Comparison of ENCODE assay signal across 14 cellular contexts in genomic region chr4:64784125-64784524, GRCh38.
DNase-seq lines count a peak whose midpoint lies in the region; TF ChIP-seq lines count a peak whose summit lies in the region.
"Had no signal": no experiment of that assay in that cellular context is flagged by ENCODE, and none has a peak within 500 bp of the region (broad histone marks: within the 10 kb centered on the region; RNA-seq: fewer than 3 reads in every experiment).

No MANE protein-coding gene starts in this region.

- no peaks in the 10 kb centered on the region for H3K27me3 Mint-ChIP-seq in nephron progenitor cell (ENCODE audit: low read depth, poor library complexity)
- H3K27me3 Mint-ChIP-seq: IgD-negative memory B cell had no signal

- H3K4me3 ChIP-seq in choroid plexus epithelial cell (ENCODE audit: low read depth, low read length) = no peak overlapping the region
- H3K4me3 ChIP-seq: coronary artery, gastrocnemius medialis had no signal

- H3K4me3 Mint-ChIP-seq in nephron progenitor cell = no peak overlapping the region
- H3K4me3 Mint-ChIP-seq: IgD-negative memory B cell had no signal

- TF ChIP-seq CTCF in choroid plexus epithelial cell (conservative IDR thresholded peaks at IDR 0.05; ENCODE audit: low read depth, low read length) = no peak
- TF ChIP-seq CTCF in nephron progenitor cell (IDR thresholded peaks at IDR 0.05) = no peak

- H3K4me1 Mint-ChIP-seq in nephron progenitor cell = no peaks in the 10 kb centered on the region
- H3K4me1 Mint-ChIP-seq: IgD-negative memory B cell had no signal

- no peaks in the 10 kb centered on the region for H3K9me3 Mint-ChIP-seq in nephron progenitor cell
- H3K9me3 Mint-ChIP-seq: activated naive CD4-positive, alpha-beta T cell treated with anti-CD3 and anti-CD28 coated beads, Interleukin-2, amount 50 U/mL, for 72 hours; IgD-negative memory B cell had no signal

- DNase-seq in NCI-H2081 (lab: John Stamatoyannopoulos, UW) = peak; percentile 13 to 31
- DNase-seq in NCI-H2081 treated with DMSO at 0.1 percent for 48 hours (lab: John Stamatoyannopoulos, UW) = no peak
- DNase-seq in NCI-H1694 treated with DMSO at 0.1 percent for 48 hours (lab: John Stamatoyannopoulos, UW) = peak; percentile 68
- DNase-seq in choroid plexus epithelial cell (ENCODE audit: low read depth) = peak; percentile 15
- peak; percentile 60 for DNase-seq in pulmonary artery endothelial cell (ENCODE audit: low read depth, low spot score)
- DNase-seq in middle frontal gyrus (ENCODE audit: extremely low spot score, low spot score) = no peak
- no peak for DNase-seq in nephron progenitor cell
- DNase-seq in T-helper 1 cell = no peak
- DNase-seq: ACHN, gastrocnemius medialis, left colon had no signal

- H3K27ac Mint-ChIP-seq in nephron progenitor cell = no peak overlapping the region
- H3K27ac Mint-ChIP-seq: activated naive CD4-positive, alpha-beta T cell treated with anti-CD3 and anti-CD28 coated beads, Interleukin-2, amount 50 U/mL, for 72 hours; IgD-negative memory B cell had no signal

- no peaks in the 10 kb centered on the region for H3K36me3 Mint-ChIP-seq in nephron progenitor cell (ENCODE audit: low read depth)
- H3K36me3 Mint-ChIP-seq: activated naive CD4-positive, alpha-beta T cell treated with anti-CD3 and anti-CD28 coated beads, Interleukin-2, amount 50 U/mL, for 72 hours; IgD-negative memory B cell had no signal

Comparison
In these comparisons a context has a peak if more than half of its experiments do, and no peak if none do; other contexts are left out.
1. DNase-seq: peak in NCI-H2081 (2 of 2), NCI-H1694 treated with DMSO at 0.1 percent for 48 hours (single experiment), choroid plexus epithelial cell (single experiment) and pulmonary artery endothelial cell (single experiment); none in NCI-H2081 treated with DMSO at 0.1 percent for 48 hours (single experiment), middle frontal gyrus (single experiment), nephron progenitor cell (single experiment) and T-helper 1 cell (0 of 5).